In genomic region chr6:19804362-19805145, GRCh38 we compare ENCODE assay signal across 1 cellular context.
A peak's percentile ranks its signal among the peaks of the same experiment; 100 is the strongest.
TF ChIP-seq lines count a peak whose summit lies in the region.

No MANE protein-coding gene starts in this region.

TF ChIP-seq in K562, 482 proteins besides CTCF, POLR2A, EP300 and RAD21 (continued from another document and continues in another):
- TF ChIP-seq MXI1 (IDR thresholded peaks at IDR 0.05; ENCODE audit: low read depth, low read length) (peak; percentile 98), ZNF3 (CRISPR knock-in tag; IDR thresholded peaks at IDR 0.05) (no peak), NR1H2 (CRISPR knock-in tag; IDR thresholded peaks at IDR 0.05) (no peak), HIVEP1 (CRISPR knock-in tag; IDR thresholded peaks at IDR 0.05) (0 out of 2 replicates have a peak, but pooled peaks have one; percentile 35), RNF2 (IDR thresholded peaks at IDR 0.05) (peak; percentile 88), CREB1 (IDR thresholded peaks at IDR 0.05) (peak; percentile 95), CREB1 (CRISPR knock-in tag; IDR thresholded peaks at IDR 0.05) (peak; percentile 97), ZNF384 (IDR thresholded peaks at IDR 0.05; ENCODE audit: low read depth, low read length) (peak; percentile 88), C11orf30 (IDR thresholded peaks at IDR 0.05; ENCODE audit: low read depth) (peak; percentile 50; the same call in 1 of the 2 replicates), E2F1 (CRISPR knock-in tag; IDR thresholded peaks at IDR 0.05) (peak; percentile 50; the same call in 1 of the 2 replicates), ZBTB1 (CRISPR knock-in tag; IDR thresholded peaks at IDR 0.05; ENCODE audit: borderline replicate concordance, low read depth) (peak; percentile 54; the same call in 1 of the 2 replicates), KLF13 (tag; IDR thresholded peaks at IDR 0.05; ENCODE audit: borderline replicate concordance, low read depth) (peak; percentile 62; the same call in 1 of the 2 replicates), CBFA2T2 (conservative IDR thresholded peaks at IDR 0.05) (0 out of 2 replicates have a peak, but pooled peaks have one; percentile 7), ARNT (IDR thresholded peaks at IDR 0.05) (no peak), HCFC1 (IDR thresholded peaks at IDR 0.05; ENCODE audit: low read depth, low read length) (peak; percentile 72), ZNF583 (CRISPR knock-in tag; IDR thresholded peaks at IDR 0.05) (0 out of 2 replicates have a peak, but pooled peaks have one; percentile 30), BCOR (IDR thresholded peaks at IDR 0.05) (peak; percentile 71; the same call in 1 of the 2 replicates), SP1 (CRISPR knock-in tag; IDR thresholded peaks at IDR 0.05) (peak; percentile 79), ZNF584 (CRISPR knock-in tag; IDR thresholded peaks at IDR 0.05; ENCODE audit: low read depth) (0 out of 2 replicates have a peak, but pooled peaks have one; percentile 52), RBM22 (IDR thresholded peaks at IDR 0.05; ENCODE audit: low read depth, low read length, poor library complexity, severe bottlenecking) (peak; percentile 100), HNRNPK (IDR thresholded peaks at IDR 0.05; ENCODE audit: low read depth, low read length, poor library complexity, severe bottlenecking) (peak; percentile 93), ILF3 (IDR thresholded peaks at IDR 0.05; ENCODE audit: borderline replicate concordance) (peak; percentile 58; the same call in 1 of the 2 replicates), TAF9B (IDR thresholded peaks at IDR 0.05; ENCODE audit: partially characterized antibody) (peak; percentile 77), PHF20 (IDR thresholded peaks at IDR 0.05; ENCODE audit: partially characterized antibody) (peak; percentile 50), CHD2 (IDR thresholded peaks at IDR 0.05; ENCODE audit: low read depth, low read length) (peak; percentile 46; the same call in 1 of the 2 replicates), ETV5 (CRISPR knock-in tag; IDR thresholded peaks at IDR 0.05; ENCODE audit: low read depth) (no peak), RBFOX2 (IDR thresholded peaks at IDR 0.05; ENCODE audit: low read depth, low read length) (peak; percentile 86), ESRRB (CRISPR knock-in tag; IDR thresholded peaks at IDR 0.05; ENCODE audit: borderline replicate concordance) (no peak), TARDBP (IDR thresholded peaks at IDR 0.05) (peak; percentile 73; the same call in 1 of the 2 replicates), NFIC (IDR thresholded peaks at IDR 0.05) (peak; percentile 69), RCOR1 (IDR thresholded peaks at IDR 0.05; ENCODE audit: borderline replicate concordance in 1 of 2, low read depth in 2 of 2, low read length in 2 of 2) (peak in 1 of 2 experiments; percentile 76; a peak in 2 of 4 replicates), SIN3A (IDR thresholded peaks at IDR 0.05; ENCODE audit: borderline replicate concordance in 2 of 2, control insufficient read depth in 1 of 2, low read depth in 2 of 2, low read length in 2 of 2) (peak; percentile 100), FUS (optimal IDR thresholded peaks at IDR 0.05; ENCODE audit: low read depth, low read length) (peak; percentile 76), CAMTA2 (CRISPR knock-in tag; conservative IDR thresholded peaks at IDR 0.05) (0 out of 2 replicates have a peak, but pooled peaks have one; percentile 45), TRIM24 (IDR thresholded peaks at IDR 0.05) (peak in 1 of 2 experiments; percentile 72; a peak in 2 of 4 replicates), SETDB1 (IDR thresholded peaks at IDR 0.05; ENCODE audit: low read length) (peak; percentile 70), BRF2 (IDR thresholded peaks at IDR 0.05; ENCODE audit: borderline replicate concordance, insufficient read depth, insufficient read length) (no peak), UBTF (IDR thresholded peaks at IDR 0.05; ENCODE audit: borderline replicate concordance in 1 of 2, low read depth in 2 of 2, low read length in 2 of 2) (0 out of 4 replicates have a peak, but pooled peaks of 1 of the 2 experiments have one; percentile 67), ZC3H4 (CRISPR knock-in tag; IDR thresholded peaks at IDR 0.05; ENCODE audit: borderline replicate concordance) (no peak), ZBTB12 (CRISPR knock-in tag; IDR thresholded peaks at IDR 0.05) (peak; percentile 93)
- TF ChIP-seq, protein P1, sequence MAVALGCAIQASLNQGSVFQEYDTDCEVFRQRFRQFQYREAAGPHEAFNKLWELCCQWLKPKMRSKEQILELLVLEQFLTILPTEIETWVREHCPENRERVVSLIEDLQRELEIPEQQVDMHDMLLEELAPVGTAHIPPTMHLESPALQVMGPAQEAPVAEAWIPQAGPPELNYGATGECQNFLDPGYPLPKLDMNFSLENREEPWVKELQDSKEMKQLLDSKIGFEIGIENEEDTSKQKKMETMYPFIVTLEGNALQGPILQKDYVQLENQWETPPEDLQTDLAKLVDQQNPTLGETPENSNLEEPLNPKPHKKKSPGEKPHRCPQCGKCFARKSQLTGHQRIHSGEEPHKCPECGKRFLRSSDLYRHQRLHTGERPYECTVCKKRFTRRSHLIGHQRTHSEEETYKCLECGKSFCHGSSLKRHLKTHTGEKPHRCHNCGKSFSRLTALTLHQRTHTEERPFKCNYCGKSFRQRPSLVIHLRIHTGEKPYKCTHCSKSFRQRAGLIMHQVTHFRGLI (CRISPR knock-in tag; IDR thresholded peaks at IDR 0.05): peak; percentile 72; the same call in 1 of the 2 replicates
- TF ChIP-seq, protein P2, sequence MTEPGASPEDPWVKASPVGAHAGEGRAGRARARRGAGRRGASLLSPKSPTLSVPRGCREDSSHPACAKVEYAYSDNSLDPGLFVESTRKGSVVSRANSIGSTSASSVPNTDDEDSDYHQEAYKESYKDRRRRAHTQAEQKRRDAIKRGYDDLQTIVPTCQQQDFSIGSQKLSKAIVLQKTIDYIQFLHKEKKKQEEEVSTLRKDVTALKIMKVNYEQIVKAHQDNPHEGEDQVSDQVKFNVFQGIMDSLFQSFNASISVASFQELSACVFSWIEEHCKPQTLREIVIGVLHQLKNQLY (CRISPR knock-in tag; conservative IDR thresholded peaks at IDR 0.05): 0 out of 4 replicates have a peak, but pooled peaks of 1 of the 2 experiments have one; percentile 6
- TF ChIP-seq, protein P3, sequence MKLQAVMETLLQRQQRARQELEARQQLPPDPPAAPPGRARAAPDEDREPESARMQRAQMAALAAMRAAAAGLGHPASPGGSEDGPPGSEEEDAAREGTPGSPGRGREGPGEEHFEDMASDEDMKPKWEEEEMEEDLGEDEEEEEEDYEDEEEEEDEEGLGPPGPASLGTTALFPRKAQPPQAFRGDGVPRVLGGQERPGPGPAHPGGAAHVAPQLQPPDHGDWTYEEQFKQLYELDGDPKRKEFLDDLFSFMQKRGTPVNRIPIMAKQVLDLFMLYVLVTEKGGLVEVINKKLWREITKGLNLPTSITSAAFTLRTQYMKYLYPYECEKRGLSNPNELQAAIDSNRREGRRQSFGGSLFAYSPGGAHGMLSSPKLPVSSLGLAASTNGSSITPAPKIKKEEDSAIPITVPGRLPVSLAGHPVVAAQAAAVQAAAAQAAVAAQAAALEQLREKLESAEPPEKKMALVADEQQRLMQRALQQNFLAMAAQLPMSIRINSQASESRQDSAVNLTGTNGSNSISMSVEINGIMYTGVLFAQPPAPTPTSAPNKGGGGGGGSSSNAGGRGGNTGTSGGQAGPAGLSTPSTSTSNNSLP (IDR thresholded peaks at IDR 0.05; ENCODE audit: borderline replicate concordance, low read depth, low read length): peak; percentile 38; the same call in 1 of the 2 replicates
- TF ChIP-seq, protein P4, sequence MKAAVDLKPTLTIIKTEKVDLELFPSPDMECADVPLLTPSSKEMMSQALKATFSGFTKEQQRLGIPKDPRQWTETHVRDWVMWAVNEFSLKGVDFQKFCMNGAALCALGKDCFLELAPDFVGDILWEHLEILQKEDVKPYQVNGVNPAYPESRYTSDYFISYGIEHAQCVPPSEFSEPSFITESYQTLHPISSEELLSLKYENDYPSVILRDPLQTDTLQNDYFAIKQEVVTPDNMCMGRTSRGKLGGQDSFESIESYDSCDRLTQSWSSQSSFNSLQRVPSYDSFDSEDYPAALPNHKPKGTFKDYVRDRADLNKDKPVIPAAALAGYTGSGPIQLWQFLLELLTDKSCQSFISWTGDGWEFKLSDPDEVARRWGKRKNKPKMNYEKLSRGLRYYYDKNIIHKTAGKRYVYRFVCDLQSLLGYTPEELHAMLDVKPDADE (conservative IDR thresholded peaks at IDR 0.05; ENCODE audit: control insufficient read depth, low read depth, low read length): peak; percentile 94
- TF ChIP-seq, protein P5, sequence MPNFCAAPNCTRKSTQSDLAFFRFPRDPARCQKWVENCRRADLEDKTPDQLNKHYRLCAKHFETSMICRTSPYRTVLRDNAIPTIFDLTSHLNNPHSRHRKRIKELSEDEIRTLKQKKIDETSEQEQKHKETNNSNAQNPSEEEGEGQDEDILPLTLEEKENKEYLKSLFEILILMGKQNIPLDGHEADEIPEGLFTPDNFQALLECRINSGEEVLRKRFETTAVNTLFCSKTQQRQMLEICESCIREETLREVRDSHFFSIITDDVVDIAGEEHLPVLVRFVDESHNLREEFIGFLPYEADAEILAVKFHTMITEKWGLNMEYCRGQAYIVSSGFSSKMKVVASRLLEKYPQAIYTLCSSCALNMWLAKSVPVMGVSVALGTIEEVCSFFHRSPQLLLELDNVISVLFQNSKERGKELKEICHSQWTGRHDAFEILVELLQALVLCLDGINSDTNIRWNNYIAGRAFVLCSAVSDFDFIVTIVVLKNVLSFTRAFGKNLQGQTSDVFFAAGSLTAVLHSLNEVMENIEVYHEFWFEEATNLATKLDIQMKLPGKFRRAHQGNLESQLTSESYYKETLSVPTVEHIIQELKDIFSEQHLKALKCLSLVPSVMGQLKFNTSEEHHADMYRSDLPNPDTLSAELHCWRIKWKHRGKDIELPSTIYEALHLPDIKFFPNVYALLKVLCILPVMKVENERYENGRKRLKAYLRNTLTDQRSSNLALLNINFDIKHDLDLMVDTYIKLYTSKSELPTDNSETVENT (CRISPR knock-in tag; IDR thresholded peaks at IDR 0.05): peak; percentile 90
- TF ChIP-seq, protein P6, sequence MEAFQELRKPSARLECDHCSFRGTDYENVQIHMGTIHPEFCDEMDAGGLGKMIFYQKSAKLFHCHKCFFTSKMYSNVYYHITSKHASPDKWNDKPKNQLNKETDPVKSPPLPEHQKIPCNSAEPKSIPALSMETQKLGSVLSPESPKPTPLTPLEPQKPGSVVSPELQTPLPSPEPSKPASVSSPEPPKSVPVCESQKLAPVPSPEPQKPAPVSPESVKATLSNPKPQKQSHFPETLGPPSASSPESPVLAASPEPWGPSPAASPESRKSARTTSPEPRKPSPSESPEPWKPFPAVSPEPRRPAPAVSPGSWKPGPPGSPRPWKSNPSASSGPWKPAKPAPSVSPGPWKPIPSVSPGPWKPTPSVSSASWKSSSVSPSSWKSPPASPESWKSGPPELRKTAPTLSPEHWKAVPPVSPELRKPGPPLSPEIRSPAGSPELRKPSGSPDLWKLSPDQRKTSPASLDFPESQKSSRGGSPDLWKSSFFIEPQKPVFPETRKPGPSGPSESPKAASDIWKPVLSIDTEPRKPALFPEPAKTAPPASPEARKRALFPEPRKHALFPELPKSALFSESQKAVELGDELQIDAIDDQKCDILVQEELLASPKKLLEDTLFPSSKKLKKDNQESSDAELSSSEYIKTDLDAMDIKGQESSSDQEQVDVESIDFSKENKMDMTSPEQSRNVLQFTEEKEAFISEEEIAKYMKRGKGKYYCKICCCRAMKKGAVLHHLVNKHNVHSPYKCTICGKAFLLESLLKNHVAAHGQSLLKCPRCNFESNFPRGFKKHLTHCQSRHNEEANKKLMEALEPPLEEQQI (IDR thresholded peaks at IDR 0.05): no peak
